18 cellular contexts compared by ENCODE assay signal in the genomic region with DNA sequence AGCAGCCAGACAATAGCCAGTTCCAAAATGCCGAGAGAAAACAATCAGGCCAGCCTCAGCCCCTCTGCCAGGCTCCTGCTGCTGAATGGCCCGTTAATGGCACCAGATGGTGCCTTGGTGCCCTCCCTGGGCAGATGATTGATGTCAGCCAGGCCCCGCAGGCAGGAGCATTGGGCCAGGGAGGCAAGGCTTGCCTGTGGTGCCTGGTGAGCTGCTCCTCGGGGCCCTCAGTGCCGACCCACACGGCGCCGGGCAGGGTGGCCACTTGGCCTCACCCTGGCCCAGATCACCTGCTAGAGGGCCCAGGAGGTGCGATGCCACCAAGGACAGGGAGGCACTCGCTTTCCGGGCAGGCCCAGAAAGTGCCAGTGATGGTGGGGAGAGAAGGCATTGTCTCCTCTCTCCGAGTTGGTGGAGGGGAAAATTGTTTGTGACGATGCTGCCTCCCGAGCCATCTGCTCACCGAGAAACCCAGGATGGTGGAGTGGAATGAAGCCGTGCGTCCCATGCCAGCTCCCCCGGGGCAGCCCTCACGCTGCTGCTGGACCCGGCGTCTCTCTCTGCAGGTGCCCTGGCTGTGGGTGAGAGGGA. TPM values are rescaled to one million over a fixed set of nuclear protein-coding genes. Genes with fewer than 3 reads are reported as not detected.
DNase-seq lines count a peak whose midpoint lies in the region; ATAC-seq and TF ChIP-seq lines count a peak whose summit lies in the region.
"Had no signal": no experiment of that assay in that cellular context is flagged by ENCODE, and none has a peak within 500 bp of the region (broad histone marks: within the 10 kb centered on the region; RNA-seq: fewer than 3 reads in every experiment).

No MANE protein-coding gene starts in this region.

- H3K9me3 ChIP-seq in endodermal cell (ENCODE audit: control insufficient read depth, low read length), result no peaks in the 10 kb centered on the region
- H3K9me3 ChIP-seq in aorta (ENCODE audit: control insufficient read depth, low read length), result no peaks in the 10 kb centered on the region

- H3K27me3 ChIP-seq in endodermal cell (ENCODE audit: control insufficient read depth, insufficient read depth, low read length, poor library complexity, severe bottlenecking), result no peaks in the 10 kb centered on the region
- no peaks in the 10 kb centered on the region for H3K27me3 ChIP-seq in aorta (ENCODE audit: control insufficient read depth in 1 of 2, insufficient read depth in 2 of 2, low read length in 1 of 2)

- no peak for ATAC-seq in activated naive CD4-positive, alpha-beta T cell treated with anti-CD3 and anti-CD28 coated beads, Interleukin-2, amount 50 U/mL, for 72 hours
- ATAC-seq in aorta (ENCODE audit: low FRiP score) (no peak), GM18517 (IDR thresholded peaks at IDR 0.05; ENCODE audit: unreplicated experiment) (no peak), GM18858 (IDR thresholded peaks at IDR 0.05; ENCODE audit: unreplicated experiment) (no peak)
- ATAC-seq: left cardiac atrium had no signal

- H3K27me3 Mint-ChIP-seq in activated naive CD4-positive, alpha-beta T cell treated with anti-CD3 and anti-CD28 coated beads for 36 hours (ENCODE audit: low read depth), result no peaks in the 10 kb centered on the region
- H3K27me3 Mint-ChIP-seq in endodermal cell (ENCODE audit: insufficient read depth) (no peaks in the 10 kb centered on the region), nephron progenitor cell (ENCODE audit: low read depth, poor library complexity) (peaks cover 8% of the 10 kb centered on the region)

- WGBS in endodermal cell (ENCODE audit: insufficient coverage in 1 of 2, insufficient read length in 1 of 2), 2 experiments, result 93 to 97% methylated on average over 9 to 20 of the region's 21 CpGs
- WGBS in aorta, 2 donors, result 86 to 88% methylated on average over 20 to 21 of the region's 21 CpGs

- H3K27ac ChIP-seq in endodermal cell (ENCODE audit: low read depth, low read length), result peak overlapping the region; percentile 79
- H3K27ac ChIP-seq in aorta (ENCODE audit: low read depth in 1 of 2, low read length in 2 of 2), result no peak overlapping the region
- H3K27ac ChIP-seq: WERI-Rb-1 had no signal

- peak overlapping the region; percentile 29 to 35 for H3K27ac Mint-ChIP-seq in activated naive CD4-positive, alpha-beta T cell treated with anti-CD3 and anti-CD28 coated beads, Interleukin-2, amount 50 U/mL, for 72 hours
- no peak overlapping the region for H3K27ac Mint-ChIP-seq in activated naive CD4-positive, alpha-beta T cell treated with anti-CD3 and anti-CD28 coated beads for 36 hours
- H3K27ac Mint-ChIP-seq in endodermal cell, result no peak overlapping the region
- H3K27ac Mint-ChIP-seq in nephron progenitor cell, result no peak overlapping the region

- peaks cover 0 to 4% of the 10 kb centered on the region in 2 donors for H3K36me3 Mint-ChIP-seq in activated naive CD4-positive, alpha-beta T cell treated with anti-CD3 and anti-CD28 coated beads, Interleukin-2, amount 50 U/mL, for 72 hours
- peaks cover 12% of the 10 kb centered on the region for H3K36me3 Mint-ChIP-seq in activated naive CD4-positive, alpha-beta T cell treated with anti-CD3 and anti-CD28 coated beads for 36 hours (ENCODE audit: low read depth)
- H3K36me3 Mint-ChIP-seq in endodermal cell (ENCODE audit: low read depth) (peaks cover 24% of the 10 kb centered on the region), nephron progenitor cell (ENCODE audit: low read depth) (peaks cover 14% of the 10 kb centered on the region)

- no peaks in the 10 kb centered on the region for H3K4me1 ChIP-seq in endodermal cell (ENCODE audit: control insufficient read depth, insufficient read depth, low read length)
- no peaks in the 10 kb centered on the region for H3K4me1 ChIP-seq in aorta (ENCODE audit: control insufficient read depth in 1 of 2, insufficient read depth in 2 of 2, low read length in 2 of 2)

- H3K4me1 Mint-ChIP-seq in activated naive CD4-positive, alpha-beta T cell treated with anti-CD3 and anti-CD28 coated beads for 36 hours (ENCODE audit: low read depth), result no peaks in the 10 kb centered on the region
- H3K4me1 Mint-ChIP-seq in endodermal cell (no peaks in the 10 kb centered on the region), nephron progenitor cell (peaks cover 12% of the 10 kb centered on the region)

- peaks cover 18% of the 10 kb centered on the region for H3K36me3 ChIP-seq in endodermal cell (ENCODE audit: control insufficient read depth, insufficient read depth, low read length)
- H3K36me3 ChIP-seq in aorta (ENCODE audit: control insufficient read depth in 1 of 2, insufficient read depth in 2 of 2, low read length in 1 of 2), result peaks cover 0 to 4% of the 10 kb centered on the region in 2 donors

- intact Hi-C loops in activated naive CD4-positive, alpha-beta T cell treated with anti-CD3 and anti-CD28 coated beads for 36 hours (cut with micrococcal nuclease), result no loop called here
- intact Hi-C loops in aorta (cut with DNase I), result loop anchor here in 1 of 2 donors (10.0 kb wide), 1 partner anchor 302 kb away; no protein-coding TSS in a partner anchor

- CTCF ChIA-PET in activated naive CD4-positive, alpha-beta T cell treated with anti-CD3 and anti-CD28 coated beads for 36 hours (lab: Charles Lee), result interaction anchor here (0.7 to 4.5 kb wide), 2 partner anchors 12 to 15 kb away, joined by 3 to 68 read pairs; no protein-coding TSS in a partner anchor

- no peak for TF ChIP-seq CTCF in endodermal cell (conservative IDR thresholded peaks at IDR 0.05)
- TF ChIP-seq CTCF in nephron progenitor cell (IDR thresholded peaks at IDR 0.05), result no peak

- H3K9me3 Mint-ChIP-seq in activated naive CD4-positive, alpha-beta T cell treated with anti-CD3 and anti-CD28 coated beads, Interleukin-2, amount 50 U/mL, for 72 hours, result no peaks in the 10 kb centered on the region
- H3K9me3 Mint-ChIP-seq in activated naive CD4-positive, alpha-beta T cell treated with anti-CD3 and anti-CD28 coated beads for 36 hours, result no peaks in the 10 kb centered on the region
- no peaks in the 10 kb centered on the region for H3K9me3 Mint-ChIP-seq in endodermal cell
- H3K9me3 Mint-ChIP-seq in nephron progenitor cell, result no peaks in the 10 kb centered on the region

- no peak overlapping the region for H3K4me3 Mint-ChIP-seq in activated naive CD4-positive, alpha-beta T cell treated with anti-CD3 and anti-CD28 coated beads for 36 hours
- H3K4me3 Mint-ChIP-seq in endodermal cell (no peak overlapping the region), nephron progenitor cell (no peak overlapping the region)

- DNase-seq in activated naive CD4-positive, alpha-beta T cell treated with anti-CD3 and anti-CD28 coated beads, Interleukin-2, amount 50 U/mL, for 72 hours (ENCODE audit: low spot score in 2 of 2), result no peak
- DNase-seq in activated naive CD4-positive, alpha-beta T cell treated with anti-CD3 and anti-CD28 coated beads for 36 hours, result no peak
- DNase-seq in NCI-H446 (lab: John Stamatoyannopoulos, UW), result peak; percentile 83 to 96
- DNase-seq in endodermal cell, result no peak
- DNase-seq in aorta, result peak; percentile 27 to 72
- no peak for DNase-seq in nephron progenitor cell
- DNase-seq: amniotic stem cell, Calu3, HCEC 1CT, KBM-7, left cardiac atrium, mesendoderm, NCI-H187 treated with DMSO at 0.1 percent for 48 hours, trophoblast cell, WERI-Rb-1 had no signal

- H3K4me3 ChIP-seq in endodermal cell (ENCODE audit: low read length) (no peak overlapping the region), aorta (ENCODE audit: low read length in 2 of 2) (no peak overlapping the region)

- no peak overlapping the region for H3K9ac ChIP-seq in endodermal cell (ENCODE audit: extremely low read depth, low read length, poor library complexity, severe bottlenecking)

RNA-seq across cellular contexts. Expression of gene QSOX1, which starts 28.1 kb away (rescaled TPM):
- total RNA-seq in activated naive CD4-positive, alpha-beta T cell treated with anti-CD3 and anti-CD28 coated beads, Interleukin-2, amount 50 U/mL, for 72 hours, result 10 to 100 TPM; 42.1 to 42.3 TPM
- total RNA-seq in activated naive CD4-positive, alpha-beta T cell treated with anti-CD3 and anti-CD28 coated beads for 36 hours, result 10 to 100 TPM; 27.6 to 31.9 TPM
- 100 to 1,000 TPM in 1 of 2 donors, 10 to 100 TPM in 1; 77.9 to 116 TPM for total RNA-seq in endodermal cell
- 41.5 TPM for polyA plus RNA-seq in endodermal cell (2013, experiment 1 of 2)
- polyA plus RNA-seq in endodermal cell (2013, experiment 2 of 2), result 39.1 TPM
- 10 to 100 TPM; 88.2 to 95.1 TPM for total RNA-seq in aorta
- 100 to 1,000 TPM in 1 of 2 donors, 10 to 100 TPM in 1; 24.5 to 181 TPM for polyA plus RNA-seq in aorta

RNA-seq across cellular contexts. Expression of gene LHX4, which starts 47.2 kb away (rescaled TPM):
- not detected for total RNA-seq in activated naive CD4-positive, alpha-beta T cell treated with anti-CD3 and anti-CD28 coated beads, Interleukin-2, amount 50 U/mL, for 72 hours
- not detected for total RNA-seq in activated naive CD4-positive, alpha-beta T cell treated with anti-CD3 and anti-CD28 coated beads for 36 hours
- not detected for total RNA-seq in endodermal cell
- 0.43 TPM for polyA plus RNA-seq in endodermal cell (2013, experiment 1 of 2)
- polyA plus RNA-seq in endodermal cell (2013, experiment 2 of 2), result 0.08 TPM
- total RNA-seq in aorta, result not detected
- polyA plus RNA-seq in aorta, result under 1 TPM; 0.05 to 0.25 TPM
- total RNA-seq: dermis microvascular lymphatic vessel endothelial cell, left cardiac atrium had no signal

Comparison
In these comparisons a context has a peak if more than half of its experiments do, and no peak if none do; other contexts are left out.
1. H3K27ac Mint-ChIP-seq: peak in activated naive CD4-positive, alpha-beta T cell treated with anti-CD3 and anti-CD28 coated beads, Interleukin-2, amount 50 U/mL, for 72 hours (2 of 2); none in activated naive CD4-positive, alpha-beta T cell treated with anti-CD3 and anti-CD28 coated beads for 36 hours (single experiment), endodermal cell (single experiment) and nephron progenitor cell (single experiment).
2. DNase-seq: peak in NCI-H446 (2 of 2) and aorta (2 of 2); none in activated naive CD4-positive, alpha-beta T cell treated with anti-CD3 and anti-CD28 coated beads, Interleukin-2, amount 50 U/mL, for 72 hours (0 of 2), activated naive CD4-positive, alpha-beta T cell treated with anti-CD3 and anti-CD28 coated beads for 36 hours (single experiment), endodermal cell (single experiment) and nephron progenitor cell (single experiment).